Comparison of ENCODE assay signal across 20 cellular contexts in genomic region chr2:128273469-128274081, GRCh38. TPM values are rescaled to one million over a fixed set of nuclear protein-coding genes. Genes with fewer than 3 reads are reported as not detected.
DNase-seq lines count a peak whose midpoint lies in the region; ATAC-seq and TF ChIP-seq lines count a peak whose summit lies in the region.
"Had no signal": no experiment of that assay in that cellular context is flagged by ENCODE, and none has a peak within 500 bp of the region (broad histone marks: within the 10 kb centered on the region; RNA-seq: fewer than 3 reads in every experiment).

No MANE protein-coding gene starts in this region.

- no peak overlapping the region for H3K27ac Mint-ChIP-seq in mesothelial cell of epicardium
- H3K27ac Mint-ChIP-seq: activated CD4-positive, alpha-beta T cell treated with anti-CD3 and anti-CD28 coated beads, Interleukin-2, amount 10 ng/mL, durations not matched to agents 24 days and 14 days had no signal

- H3K27me3 Mint-ChIP-seq in activated T-cell treated with anti-CD3 and anti-CD28 coated beads, Interleukin-2, amount 50 U/mL, for 4 hours (ENCODE audit: low read depth), result no peaks in the 10 kb centered on the region
- H3K27me3 Mint-ChIP-seq in mesothelial cell of epicardium (ENCODE audit: low read depth), result no peaks in the 10 kb centered on the region
- H3K27me3 Mint-ChIP-seq: activated CD4-positive, alpha-beta T cell treated with anti-CD3 and anti-CD28 coated beads, Interleukin-2, amount 10 ng/mL, durations not matched to agents 24 days and 14 days had no signal

- TF ChIP-seq POLR2A in Peyer's patch (IDR thresholded peaks at IDR 0.05), result no peak
- no peak for TF ChIP-seq POLR2A in spleen (IDR thresholded peaks at IDR 0.05)

- H3K36me3 ChIP-seq in Peyer's patch, result peaks cover 0 to 6% (median 0%) of the 10 kb centered on the region in 3 donors
- peaks cover 0 to 86% (median 16%) of the 10 kb centered on the region in 6 donors for H3K36me3 ChIP-seq in spleen

- H3K27me3 ChIP-seq in Peyer's patch (no peaks in the 10 kb centered on the region), spleen (replicated peaks in 1 of 7) (no peaks in the 10 kb centered on the region)
- H3K27me3 ChIP-seq: right lobe of liver had no signal

- H3K4me1 ChIP-seq in Peyer's patch (peaks cover 0 to 30% (median 0%) of the 10 kb centered on the region in 4 donors), spleen (peaks cover 0 to 48% (median 18%) of the 10 kb centered on the region in 6 donors)

- DNase-seq in activated T-cell treated with anti-CD3 and anti-CD28 coated beads, Interleukin-2, amount 50 U/mL, for 4 hours, result no peak
- DNase-seq in activated T-cell treated with anti-CD3 and anti-CD28 coated beads, Interleukin-2, amount 50 U/mL, for 1 hour, result no peak
- DNase-seq in Peyer's patch, result peak in 2 of 3 donors; percentile 44 to 47
- peak; percentile 4 for DNase-seq in iPS-NIHi11 (ENCODE audit: low spot score)
- peak; percentile 75 for DNase-seq in spleen
- DNase-seq in mesothelial cell of epicardium (ENCODE audit: low spot score in 2 of 2, unreplicated experiment in 2 of 2), result no peak
- DNase-seq in HPDE6-E6E7 (ENCODE audit: extremely low spot score), result no peak
- no peak for DNase-seq in OCI-M2 (lab: John Stamatoyannopoulos, UW; ENCODE audit: unreplicated experiment)
- DNase-seq: activated CD4-positive, alpha-beta T cell treated with anti-CD3 and anti-CD28 coated beads, Interleukin-2, amount 10 ng/mL, durations not matched to agents 24 days and 14 days; caudate nucleus; effector memory CD4-positive, alpha-beta T cell; MM.1S; NCI-H1694 treated with DMSO at 0.1 percent for 48 hours; NCI-H526; occipital lobe; PC-3; stimulated activated CD4-positive, alpha-beta T cell treated with anti-CD3 and anti-CD28 coated beads, Interleukin-2, amount 100 ng/mL, for 24 hours; T-helper 9 cell had no signal

- 83 to 94% (median 87%) methylated on average over 16 of the region's 16 CpGs for WGBS in spleen, 5 donors

- peaks cover 23% of the 10 kb centered on the region for H3K36me3 Mint-ChIP-seq in activated T-cell treated with anti-CD3 and anti-CD28 coated beads, Interleukin-2, amount 50 U/mL, for 4 hours (ENCODE audit: insufficient read depth)
- peaks cover 25% of the 10 kb centered on the region for H3K36me3 Mint-ChIP-seq in mesothelial cell of epicardium

- H3K4me1 Mint-ChIP-seq in activated T-cell treated with anti-CD3 and anti-CD28 coated beads, Interleukin-2, amount 50 U/mL, for 4 hours (ENCODE audit: low read depth), result peaks cover 8% of the 10 kb centered on the region
- peaks cover 2% of the 10 kb centered on the region for H3K4me1 Mint-ChIP-seq in mesothelial cell of epicardium
- H3K4me1 Mint-ChIP-seq: activated CD4-positive, alpha-beta T cell treated with anti-CD3 and anti-CD28 coated beads, Interleukin-2, amount 10 ng/mL, durations not matched to agents 24 days and 14 days had no signal

- H3K4me3 Mint-ChIP-seq in activated T-cell treated with anti-CD3 and anti-CD28 coated beads, Interleukin-2, amount 50 U/mL, for 4 hours, result peak overlapping the region; percentile 58
- H3K4me3 Mint-ChIP-seq in mesothelial cell of epicardium, result no peak overlapping the region
- H3K4me3 Mint-ChIP-seq: activated CD4-positive, alpha-beta T cell treated with anti-CD3 and anti-CD28 coated beads, Interleukin-2, amount 10 ng/mL, durations not matched to agents 24 days and 14 days had no signal

- H3K9me3 Mint-ChIP-seq in activated T-cell treated with anti-CD3 and anti-CD28 coated beads, Interleukin-2, amount 50 U/mL, for 4 hours, result peaks cover 12% of the 10 kb centered on the region
- peaks cover 11% of the 10 kb centered on the region for H3K9me3 Mint-ChIP-seq in mesothelial cell of epicardium

- ATAC-seq in activated T-cell treated with anti-CD3 and anti-CD28 coated beads, Interleukin-2, amount 50 U/mL, for 4 hours, result no peak
- ATAC-seq: PC-3, right lobe of liver had no signal

- intact Hi-C loops in spleen (cut with DNase I; ENCODE audit: low total_unique reads), result no loop called here

- H3K4me3 ChIP-seq in Peyer's patch (no peak overlapping the region), spleen (no peak overlapping the region)
- H3K4me3 ChIP-seq: right lobe of liver, SK-N-MC had no signal

- no peaks in the 10 kb centered on the region for H3K9me3 ChIP-seq in Peyer's patch
- H3K9me3 ChIP-seq in spleen, result peaks cover 0 to 22% (median 17%) of the 10 kb centered on the region in 8 donors
- H3K9me3 ChIP-seq: right lobe of liver had no signal

- H3K27ac ChIP-seq in Peyer's patch (no peak overlapping the region), spleen (peak overlapping the region in 1 of 8 donors; percentile 31)
- H3K27ac ChIP-seq: right lobe of liver, SK-N-MC had no signal

- TF ChIP-seq CTCF in Peyer's patch (IDR thresholded peaks at IDR 0.05) (no peak), spleen (IDR thresholded peaks at IDR 0.05 in 8 of 11, conservative IDR thresholded peaks at IDR 0.05 in 3 of 11) (no peak), mesothelial cell of epicardium (IDR thresholded peaks at IDR 0.05; ENCODE audit: unreplicated experiment) (no peak)

RNA-seq across cellular contexts. Expression of gene HS6ST1, which starts 45.1 kb away (rescaled TPM):
- total RNA-seq in activated T-cell treated with anti-CD3 and anti-CD28 coated beads, Interleukin-2, amount 50 U/mL, for 4 hours, result 10 to 100 TPM; 23.9 to 32.3 (median 28.2) TPM
- total RNA-seq in Peyer's patch (10 to 100 TPM; 16.5 to 52.0 (median 40.2) TPM), spleen (10 to 100 TPM; 52.2 to 99.5 (median 66.7) TPM), mesothelial cell of epicardium (139 to 141 TPM (median 141 TPM) in 3 replicates)
- 10 to 100 TPM in 1 of 3 donors, 1 to 10 TPM in 2; 7.2 to 24.7 (median 9.2) TPM for polyA plus RNA-seq in spleen

Comparison
In these comparisons a context has a peak if more than half of its experiments do, and no peak if none do; other contexts are left out.
1. DNase-seq: peak in Peyer's patch (2 of 3), iPS-NIHi11 (single experiment) and spleen (single experiment); none in activated T-cell treated with anti-CD3 and anti-CD28 coated beads, Interleukin-2, amount 50 U/mL, for 4 hours (single experiment), activated T-cell treated with anti-CD3 and anti-CD28 coated beads, Interleukin-2, amount 50 U/mL, for 1 hour (single experiment), mesothelial cell of epicardium (0 of 2), HPDE6-E6E7 (single experiment) and OCI-M2 (single experiment).